Comparison of ENCODE assay signal across 1 cellular context in the genomic region with DNA sequence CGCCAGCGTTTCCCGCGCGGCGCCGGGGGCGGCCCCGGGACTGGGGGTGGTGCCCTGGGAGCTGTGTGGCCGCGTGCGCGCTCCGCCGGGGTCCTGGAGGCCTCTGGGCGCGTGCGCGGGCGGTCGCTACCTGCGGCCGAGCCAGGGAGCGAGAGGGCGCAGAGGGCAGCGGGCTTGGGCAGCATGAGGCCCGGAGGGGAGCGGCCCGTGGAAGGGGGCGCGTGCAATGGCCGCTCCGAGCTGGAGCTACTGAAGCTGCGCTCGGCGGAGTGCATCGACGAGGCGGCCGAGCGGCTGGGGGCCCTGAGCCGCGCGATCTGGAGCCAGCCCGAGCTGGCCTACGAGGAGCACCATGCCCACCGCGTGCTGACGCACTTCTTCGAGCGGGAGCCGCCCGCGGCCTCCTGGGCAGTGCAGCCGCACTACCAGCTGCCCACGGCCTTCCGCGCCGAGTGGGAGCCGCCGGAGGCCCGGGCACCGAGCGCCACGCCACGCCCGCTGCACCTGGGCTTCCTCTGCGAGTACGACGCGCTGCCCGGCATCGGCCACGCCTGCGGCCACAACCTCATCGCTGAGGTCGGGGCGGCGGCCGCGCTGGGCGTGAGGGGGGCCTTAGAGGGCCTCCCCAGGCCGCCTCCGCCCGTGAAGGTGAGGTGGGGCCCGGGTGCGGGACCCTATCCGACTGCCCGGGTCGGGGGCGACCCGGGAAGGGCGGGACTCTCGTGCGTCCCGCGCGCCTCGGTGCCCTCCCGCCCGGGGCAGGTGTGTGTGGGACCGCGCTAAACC.
TF ChIP-seq lines count a peak whose summit lies in the region.

A gene with protein sequence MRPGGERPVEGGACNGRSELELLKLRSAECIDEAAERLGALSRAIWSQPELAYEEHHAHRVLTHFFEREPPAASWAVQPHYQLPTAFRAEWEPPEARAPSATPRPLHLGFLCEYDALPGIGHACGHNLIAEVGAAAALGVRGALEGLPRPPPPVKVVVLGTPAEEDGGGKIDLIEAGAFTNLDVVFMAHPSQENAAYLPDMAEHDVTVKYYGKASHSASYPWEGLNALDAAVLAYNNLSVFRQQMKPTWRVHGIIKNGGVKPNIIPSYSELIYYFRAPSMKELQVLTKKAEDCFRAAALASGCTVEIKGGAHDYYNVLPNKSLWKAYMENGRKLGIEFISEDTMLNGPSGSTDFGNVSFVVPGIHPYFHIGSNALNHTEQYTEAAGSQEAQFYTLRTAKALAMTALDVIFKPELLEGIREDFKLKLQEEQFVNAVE (plus strand): TSS at position 94 of the 786 bp plus-strand sequence. CDS start 90 bp downstream, at position 184.

TF ChIP-seq in HepG2, 621 proteins besides CTCF, POLR2A, EP300 and RAD21 (continued from another document and continues in another):
- TF ChIP-seq, protein P1, sequence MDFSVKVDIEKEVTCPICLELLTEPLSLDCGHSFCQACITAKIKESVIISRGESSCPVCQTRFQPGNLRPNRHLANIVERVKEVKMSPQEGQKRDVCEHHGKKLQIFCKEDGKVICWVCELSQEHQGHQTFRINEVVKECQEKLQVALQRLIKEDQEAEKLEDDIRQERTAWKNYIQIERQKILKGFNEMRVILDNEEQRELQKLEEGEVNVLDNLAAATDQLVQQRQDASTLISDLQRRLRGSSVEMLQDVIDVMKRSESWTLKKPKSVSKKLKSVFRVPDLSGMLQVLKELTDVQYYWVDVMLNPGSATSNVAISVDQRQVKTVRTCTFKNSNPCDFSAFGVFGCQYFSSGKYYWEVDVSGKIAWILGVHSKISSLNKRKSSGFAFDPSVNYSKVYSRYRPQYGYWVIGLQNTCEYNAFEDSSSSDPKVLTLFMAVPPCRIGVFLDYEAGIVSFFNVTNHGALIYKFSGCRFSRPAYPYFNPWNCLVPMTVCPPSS (IDR thresholded peaks at IDR 0.05): no peak
- TF ChIP-seq HMGA1 (CRISPR knock-in tag; conservative IDR thresholded peaks at IDR 0.05): no peak
- peak; percentile 66; the same call in 1 of the 2 replicates for TF ChIP-seq ZFP36L1 (CRISPR knock-in tag; IDR thresholded peaks at IDR 0.05)
- TF ChIP-seq, protein P2, sequence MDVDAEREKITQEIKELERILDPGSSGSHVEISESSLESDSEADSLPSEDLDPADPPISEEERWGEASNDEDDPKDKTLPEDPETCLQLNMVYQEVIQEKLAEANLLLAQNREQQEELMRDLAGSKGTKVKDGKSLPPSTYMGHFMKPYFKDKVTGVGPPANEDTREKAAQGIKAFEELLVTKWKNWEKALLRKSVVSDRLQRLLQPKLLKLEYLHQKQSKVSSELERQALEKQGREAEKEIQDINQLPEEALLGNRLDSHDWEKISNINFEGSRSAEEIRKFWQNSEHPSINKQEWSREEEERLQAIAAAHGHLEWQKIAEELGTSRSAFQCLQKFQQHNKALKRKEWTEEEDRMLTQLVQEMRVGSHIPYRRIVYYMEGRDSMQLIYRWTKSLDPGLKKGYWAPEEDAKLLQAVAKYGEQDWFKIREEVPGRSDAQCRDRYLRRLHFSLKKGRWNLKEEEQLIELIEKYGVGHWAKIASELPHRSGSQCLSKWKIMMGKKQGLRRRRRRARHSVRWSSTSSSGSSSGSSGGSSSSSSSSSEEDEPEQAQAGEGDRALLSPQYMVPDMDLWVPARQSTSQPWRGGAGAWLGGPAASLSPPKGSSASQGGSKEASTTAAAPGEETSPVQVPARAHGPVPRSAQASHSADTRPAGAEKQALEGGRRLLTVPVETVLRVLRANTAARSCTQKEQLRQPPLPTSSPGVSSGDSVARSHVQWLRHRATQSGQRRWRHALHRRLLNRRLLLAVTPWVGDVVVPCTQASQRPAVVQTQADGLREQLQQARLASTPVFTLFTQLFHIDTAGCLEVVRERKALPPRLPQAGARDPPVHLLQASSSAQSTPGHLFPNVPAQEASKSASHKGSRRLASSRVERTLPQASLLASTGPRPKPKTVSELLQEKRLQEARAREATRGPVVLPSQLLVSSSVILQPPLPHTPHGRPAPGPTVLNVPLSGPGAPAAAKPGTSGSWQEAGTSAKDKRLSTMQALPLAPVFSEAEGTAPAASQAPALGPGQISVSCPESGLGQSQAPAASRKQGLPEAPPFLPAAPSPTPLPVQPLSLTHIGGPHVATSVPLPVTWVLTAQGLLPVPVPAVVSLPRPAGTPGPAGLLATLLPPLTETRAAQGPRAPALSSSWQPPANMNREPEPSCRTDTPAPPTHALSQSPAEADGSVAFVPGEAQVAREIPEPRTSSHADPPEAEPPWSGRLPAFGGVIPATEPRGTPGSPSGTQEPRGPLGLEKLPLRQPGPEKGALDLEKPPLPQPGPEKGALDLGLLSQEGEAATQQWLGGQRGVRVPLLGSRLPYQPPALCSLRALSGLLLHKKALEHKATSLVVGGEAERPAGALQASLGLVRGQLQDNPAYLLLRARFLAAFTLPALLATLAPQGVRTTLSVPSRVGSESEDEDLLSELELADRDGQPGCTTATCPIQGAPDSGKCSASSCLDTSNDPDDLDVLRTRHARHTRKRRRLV (CRISPR knock-in tag; IDR thresholded peaks at IDR 0.05): no peak
- TF ChIP-seq ZSCAN12 (CRISPR knock-in tag; IDR thresholded peaks at IDR 0.05): no peak
- no peak for TF ChIP-seq GPN1 (CRISPR knock-in tag; IDR thresholded peaks at IDR 0.05; ENCODE audit: borderline replicate concordance)
- TF ChIP-seq, protein P3, sequence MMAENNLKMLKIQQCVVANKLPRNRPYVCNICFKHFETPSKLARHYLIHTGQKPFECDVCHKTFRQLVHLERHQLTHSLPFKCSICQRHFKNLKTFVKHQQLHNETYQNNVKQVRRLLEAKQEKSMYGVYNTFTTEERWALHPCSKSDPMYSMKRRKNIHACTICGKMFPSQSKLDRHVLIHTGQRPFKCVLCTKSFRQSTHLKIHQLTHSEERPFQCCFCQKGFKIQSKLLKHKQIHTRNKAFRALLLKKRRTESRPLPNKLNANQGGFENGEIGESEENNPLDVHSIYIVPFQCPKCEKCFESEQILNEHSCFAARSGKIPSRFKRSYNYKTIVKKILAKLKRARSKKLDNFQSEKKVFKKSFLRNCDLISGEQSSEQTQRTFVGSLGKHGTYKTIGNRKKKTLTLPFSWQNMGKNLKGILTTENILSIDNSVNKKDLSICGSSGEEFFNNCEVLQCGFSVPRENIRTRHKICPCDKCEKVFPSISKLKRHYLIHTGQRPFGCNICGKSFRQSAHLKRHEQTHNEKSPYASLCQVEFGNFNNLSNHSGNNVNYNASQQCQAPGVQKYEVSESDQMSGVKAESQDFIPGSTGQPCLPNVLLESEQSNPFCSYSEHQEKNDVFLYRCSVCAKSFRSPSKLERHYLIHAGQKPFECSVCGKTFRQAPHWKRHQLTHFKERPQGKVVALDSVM (CRISPR knock-in tag; IDR thresholded peaks at IDR 0.05): peak; percentile 69; the same call in 1 of the 2 replicates
- no peak for TF ChIP-seq TARDBP (CRISPR knock-in tag; IDR thresholded peaks at IDR 0.05)
- no peak for TF ChIP-seq ZNF670 (CRISPR knock-in tag; IDR thresholded peaks at IDR 0.05; ENCODE audit: borderline replicate concordance)
- no peak for TF ChIP-seq ELF1 (CRISPR knock-in tag; IDR thresholded peaks at IDR 0.05)
- TF ChIP-seq, protein P4, sequence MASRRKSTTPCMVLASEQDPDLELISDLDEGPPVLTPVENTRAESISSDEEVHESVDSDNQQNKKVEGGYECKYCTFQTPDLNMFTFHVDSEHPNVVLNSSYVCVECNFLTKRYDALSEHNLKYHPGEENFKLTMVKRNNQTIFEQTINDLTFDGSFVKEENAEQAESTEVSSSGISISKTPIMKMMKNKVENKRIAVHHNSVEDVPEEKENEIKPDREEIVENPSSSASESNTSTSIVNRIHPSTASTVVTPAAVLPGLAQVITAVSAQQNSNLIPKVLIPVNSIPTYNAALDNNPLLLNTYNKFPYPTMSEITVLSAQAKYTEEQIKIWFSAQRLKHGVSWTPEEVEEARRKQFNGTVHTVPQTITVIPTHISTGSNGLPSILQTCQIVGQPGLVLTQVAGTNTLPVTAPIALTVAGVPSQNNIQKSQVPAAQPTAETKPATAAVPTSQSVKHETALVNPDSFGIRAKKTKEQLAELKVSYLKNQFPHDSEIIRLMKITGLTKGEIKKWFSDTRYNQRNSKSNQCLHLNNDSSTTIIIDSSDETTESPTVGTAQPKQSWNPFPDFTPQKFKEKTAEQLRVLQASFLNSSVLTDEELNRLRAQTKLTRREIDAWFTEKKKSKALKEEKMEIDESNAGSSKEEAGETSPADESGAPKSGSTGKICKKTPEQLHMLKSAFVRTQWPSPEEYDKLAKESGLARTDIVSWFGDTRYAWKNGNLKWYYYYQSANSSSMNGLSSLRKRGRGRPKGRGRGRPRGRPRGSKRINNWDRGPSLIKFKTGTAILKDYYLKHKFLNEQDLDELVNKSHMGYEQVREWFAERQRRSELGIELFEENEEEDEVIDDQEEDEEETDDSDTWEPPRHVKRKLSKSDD (CRISPR knock-in tag; IDR thresholded peaks at IDR 0.05; ENCODE audit: low read depth): peak; percentile 80; the same call in 1 of the 2 replicates
- TF ChIP-seq, protein P5, sequence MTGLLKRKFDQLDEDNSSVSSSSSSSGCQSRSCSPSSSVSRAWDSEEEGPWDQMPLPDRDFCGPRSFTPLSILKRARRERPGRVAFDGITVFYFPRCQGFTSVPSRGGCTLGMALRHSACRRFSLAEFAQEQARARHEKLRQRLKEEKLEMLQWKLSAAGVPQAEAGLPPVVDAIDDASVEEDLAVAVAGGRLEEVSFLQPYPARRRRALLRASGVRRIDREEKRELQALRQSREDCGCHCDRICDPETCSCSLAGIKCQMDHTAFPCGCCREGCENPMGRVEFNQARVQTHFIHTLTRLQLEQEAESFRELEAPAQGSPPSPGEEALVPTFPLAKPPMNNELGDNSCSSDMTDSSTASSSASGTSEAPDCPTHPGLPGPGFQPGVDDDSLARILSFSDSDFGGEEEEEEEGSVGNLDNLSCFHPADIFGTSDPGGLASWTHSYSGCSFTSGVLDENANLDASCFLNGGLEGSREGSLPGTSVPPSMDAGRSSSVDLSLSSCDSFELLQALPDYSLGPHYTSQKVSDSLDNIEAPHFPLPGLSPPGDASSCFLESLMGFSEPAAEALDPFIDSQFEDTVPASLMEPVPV (CRISPR knock-in tag; IDR thresholded peaks at IDR 0.05): peak; percentile 75; the same call in 1 of the 2 replicates
- TF ChIP-seq ISL2 (CRISPR knock-in tag; IDR thresholded peaks at IDR 0.05): no peak; the same call in 1 of the 2 replicates
- TF ChIP-seq, protein P6, sequence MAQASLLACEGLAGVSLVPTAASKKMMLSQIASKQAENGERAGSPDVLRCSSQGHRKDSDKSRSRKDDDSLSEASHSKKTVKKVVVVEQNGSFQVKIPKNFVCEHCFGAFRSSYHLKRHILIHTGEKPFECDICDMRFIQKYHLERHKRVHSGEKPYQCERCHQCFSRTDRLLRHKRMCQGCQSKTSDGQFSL (CRISPR knock-in tag; IDR thresholded peaks at IDR 0.05): no peak
- TF ChIP-seq ZSCAN29 (CRISPR knock-in tag; conservative IDR thresholded peaks at IDR 0.05): no peak
- peak; percentile 97 for TF ChIP-seq ZNF709 (CRISPR knock-in tag; IDR thresholded peaks at IDR 0.05)
- no peak for TF ChIP-seq ATM (IDR thresholded peaks at IDR 0.05; ENCODE audit: borderline replicate concordance)
- TF ChIP-seq IRX3 (CRISPR knock-in tag; IDR thresholded peaks at IDR 0.05; ENCODE audit: borderline replicate concordance, low read depth): peak; percentile 85; the same call in 1 of the 2 replicates
- TF ChIP-seq, protein P7, sequence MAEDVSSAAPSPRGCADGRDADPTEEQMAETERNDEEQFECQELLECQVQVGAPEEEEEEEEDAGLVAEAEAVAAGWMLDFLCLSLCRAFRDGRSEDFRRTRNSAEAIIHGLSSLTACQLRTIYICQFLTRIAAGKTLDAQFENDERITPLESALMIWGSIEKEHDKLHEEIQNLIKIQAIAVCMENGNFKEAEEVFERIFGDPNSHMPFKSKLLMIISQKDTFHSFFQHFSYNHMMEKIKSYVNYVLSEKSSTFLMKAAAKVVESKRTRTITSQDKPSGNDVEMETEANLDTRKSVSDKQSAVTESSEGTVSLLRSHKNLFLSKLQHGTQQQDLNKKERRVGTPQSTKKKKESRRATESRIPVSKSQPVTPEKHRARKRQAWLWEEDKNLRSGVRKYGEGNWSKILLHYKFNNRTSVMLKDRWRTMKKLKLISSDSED (CRISPR knock-in tag; IDR thresholded peaks at IDR 0.05): no peak
- TF ChIP-seq, protein P8, sequence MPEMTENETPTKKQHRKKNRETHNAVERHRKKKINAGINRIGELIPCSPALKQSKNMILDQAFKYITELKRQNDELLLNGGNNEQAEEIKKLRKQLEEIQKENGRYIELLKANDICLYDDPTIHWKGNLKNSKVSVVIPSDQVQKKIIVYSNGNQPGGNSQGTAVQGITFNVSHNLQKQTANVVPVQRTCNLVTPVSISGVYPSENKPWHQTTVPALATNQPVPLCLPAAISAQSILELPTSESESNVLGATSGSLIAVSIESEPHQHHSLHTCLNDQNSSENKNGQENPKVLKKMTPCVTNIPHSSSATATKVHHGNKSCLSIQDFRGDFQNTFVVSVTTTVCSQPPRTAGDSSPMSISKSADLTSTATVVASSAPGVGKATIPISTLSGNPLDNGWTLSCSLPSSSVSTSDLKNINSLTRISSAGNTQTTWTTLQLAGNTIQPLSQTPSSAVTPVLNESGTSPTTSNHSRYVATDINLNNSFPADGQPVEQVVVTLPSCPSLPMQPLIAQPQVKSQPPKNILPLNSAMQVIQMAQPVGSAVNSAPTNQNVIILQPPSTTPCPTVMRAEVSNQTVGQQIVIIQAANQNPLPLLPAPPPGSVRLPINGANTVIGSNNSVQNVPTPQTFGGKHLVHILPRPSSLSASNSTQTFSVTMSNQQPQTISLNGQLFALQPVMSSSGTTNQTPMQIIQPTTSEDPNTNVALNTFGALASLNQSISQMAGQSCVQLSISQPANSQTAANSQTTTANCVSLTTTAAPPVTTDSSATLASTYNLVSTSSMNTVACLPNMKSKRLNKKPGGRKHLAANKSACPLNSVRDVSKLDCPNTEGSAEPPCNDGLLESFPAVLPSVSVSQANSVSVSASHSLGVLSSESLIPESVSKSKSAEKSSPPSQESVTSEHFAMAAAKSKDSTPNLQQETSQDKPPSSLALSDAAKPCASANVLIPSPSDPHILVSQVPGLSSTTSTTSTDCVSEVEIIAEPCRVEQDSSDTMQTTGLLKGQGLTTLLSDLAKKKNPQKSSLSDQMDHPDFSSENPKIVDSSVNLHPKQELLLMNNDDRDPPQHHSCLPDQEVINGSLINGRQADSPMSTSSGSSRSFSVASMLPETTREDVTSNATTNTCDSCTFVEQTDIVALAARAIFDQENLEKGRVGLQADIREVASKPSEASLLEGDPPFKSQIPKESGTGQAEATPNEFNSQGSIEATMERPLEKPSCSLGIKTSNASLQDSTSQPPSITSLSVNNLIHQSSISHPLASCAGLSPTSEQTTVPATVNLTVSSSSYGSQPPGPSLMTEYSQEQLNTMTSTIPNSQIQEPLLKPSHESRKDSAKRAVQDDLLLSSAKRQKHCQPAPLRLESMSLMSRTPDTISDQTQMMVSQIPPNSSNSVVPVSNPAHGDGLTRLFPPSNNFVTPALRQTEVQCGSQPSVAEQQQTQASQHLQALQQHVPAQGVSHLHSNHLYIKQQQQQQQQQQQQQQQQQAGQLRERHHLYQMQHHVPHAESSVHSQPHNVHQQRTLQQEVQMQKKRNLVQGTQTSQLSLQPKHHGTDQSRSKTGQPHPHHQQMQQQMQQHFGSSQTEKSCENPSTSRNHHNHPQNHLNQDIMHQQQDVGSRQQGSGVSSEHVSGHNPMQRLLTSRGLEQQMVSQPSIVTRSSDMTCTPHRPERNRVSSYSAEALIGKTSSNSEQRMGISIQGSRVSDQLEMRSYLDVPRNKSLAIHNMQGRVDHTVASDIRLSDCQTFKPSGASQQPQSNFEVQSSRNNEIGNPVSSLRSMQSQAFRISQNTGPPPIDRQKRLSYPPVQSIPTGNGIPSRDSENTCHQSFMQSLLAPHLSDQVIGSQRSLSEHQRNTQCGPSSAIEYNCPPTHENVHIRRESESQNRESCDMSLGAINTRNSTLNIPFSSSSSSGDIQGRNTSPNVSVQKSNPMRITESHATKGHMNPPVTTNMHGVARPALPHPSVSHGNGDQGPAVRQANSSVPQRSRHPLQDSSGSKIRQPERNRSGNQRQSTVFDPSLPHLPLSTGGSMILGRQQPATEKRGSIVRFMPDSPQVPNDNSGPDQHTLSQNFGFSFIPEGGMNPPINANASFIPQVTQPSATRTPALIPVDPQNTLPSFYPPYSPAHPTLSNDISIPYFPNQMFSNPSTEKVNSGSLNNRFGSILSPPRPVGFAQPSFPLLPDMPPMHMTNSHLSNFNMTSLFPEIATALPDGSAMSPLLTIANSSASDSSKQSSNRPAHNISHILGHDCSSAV (CRISPR knock-in tag; IDR thresholded peaks at IDR 0.05; ENCODE audit: borderline replicate concordance): no peak
- no peak for TF ChIP-seq SCMH1 (CRISPR knock-in tag; IDR thresholded peaks at IDR 0.05; ENCODE audit: borderline replicate concordance)
